ENCODE assay signal across 1 cellular context in genomic region chr14:68794856-68795601, GRCh38.
TF ChIP-seq lines count a peak whose summit lies in the region.

No MANE protein-coding gene starts in this region.

TF ChIP-seq in HepG2, 621 proteins besides CTCF, POLR2A, EP300 and RAD21 (continued from another document and continues in another):
- 0 out of 2 replicates have a peak, but pooled peaks have one; percentile 7 for TF ChIP-seq ZBTB25 (CRISPR knock-in tag; IDR thresholded peaks at IDR 0.05)
- no peak for TF ChIP-seq U2AF1 (optimal IDR thresholded peaks at IDR 0.05; ENCODE audit: low read depth, low read length)
- TF ChIP-seq RARA (CRISPR knock-in tag; IDR thresholded peaks at IDR 0.05) = no peak
- no peak for TF ChIP-seq ZNF225 (CRISPR knock-in tag; IDR thresholded peaks at IDR 0.05)
- no peak for TF ChIP-seq IRF1 (CRISPR knock-in tag; IDR thresholded peaks at IDR 0.05; ENCODE audit: low read depth)
- TF ChIP-seq MZF1 (CRISPR knock-in tag; IDR thresholded peaks at IDR 0.05; ENCODE audit: borderline replicate concordance) = no peak
- TF ChIP-seq ZNF7 (CRISPR knock-in tag; IDR thresholded peaks at IDR 0.05) = no peak
- no peak for TF ChIP-seq SMARCE1 (IDR thresholded peaks at IDR 0.05; ENCODE audit: borderline replicate concordance)
- no peak for TF ChIP-seq SRSF4 (IDR thresholded peaks at IDR 0.05; ENCODE audit: low read depth, low read length, poor library complexity, severe bottlenecking)
- 0 out of 2 replicates have a peak, but pooled peaks have one; percentile 6 for TF ChIP-seq HNF4A (CRISPR knock-in tag; IDR thresholded peaks at IDR 0.05)
- no peak for TF ChIP-seq ZNF101 (CRISPR knock-in tag; IDR thresholded peaks at IDR 0.05; ENCODE audit: borderline replicate concordance, low read depth)
- peak; percentile 52 for TF ChIP-seq POLR2G (IDR thresholded peaks at IDR 0.05; ENCODE audit: low read depth, low read length)
- TF ChIP-seq CC2D1A (CRISPR knock-in tag; IDR thresholded peaks at IDR 0.05) = no peak
- TF ChIP-seq CEBPG (CRISPR knock-in tag; IDR thresholded peaks at IDR 0.05) = no peak
- TF ChIP-seq PAF1 (CRISPR knock-in tag; IDR thresholded peaks at IDR 0.05) = no peak
- TF ChIP-seq ZNF441 (CRISPR knock-in tag; IDR thresholded peaks at IDR 0.05; ENCODE audit: borderline replicate concordance) = 0 out of 2 replicates have a peak, but pooled peaks have one; percentile 58
- no peak for TF ChIP-seq ATM (IDR thresholded peaks at IDR 0.05; ENCODE audit: borderline replicate concordance)
- no peak for TF ChIP-seq SRSF9 (IDR thresholded peaks at IDR 0.05; ENCODE audit: borderline replicate concordance, insufficient read depth, low read depth, low read length, poor library complexity, severe bottlenecking)
- peak; percentile 8; the same call in 1 of the 2 replicates for TF ChIP-seq ZSCAN9 (CRISPR knock-in tag; IDR thresholded peaks at IDR 0.05; ENCODE audit: borderline replicate concordance)
- TF ChIP-seq FOXO4 (CRISPR knock-in tag; conservative IDR thresholded peaks at IDR 0.05) = no peak
- 0 out of 2 replicates have a peak, but pooled peaks have one; percentile 14 for TF ChIP-seq ZNF558 (CRISPR knock-in tag; IDR thresholded peaks at IDR 0.05; ENCODE audit: borderline replicate concordance)
- no peak for TF ChIP-seq ZNF362 (CRISPR knock-in tag; IDR thresholded peaks at IDR 0.05; ENCODE audit: borderline replicate concordance)
- peak; percentile 16; the same call in 1 of the 2 replicates for TF ChIP-seq SIN3A (IDR thresholded peaks at IDR 0.05; ENCODE audit: borderline replicate concordance, low read depth, low read length)
- no peak for TF ChIP-seq ZEB1 (IDR thresholded peaks at IDR 0.05; ENCODE audit: insufficient replicate concordance, low read depth)
- TF ChIP-seq HINFP (CRISPR knock-in tag; IDR thresholded peaks at IDR 0.05; ENCODE audit: low read depth) = no peak
- TF ChIP-seq SSRP1 (CRISPR knock-in tag; IDR thresholded peaks at IDR 0.05) = no peak
- TF ChIP-seq ZNF839 (CRISPR knock-in tag; IDR thresholded peaks at IDR 0.05; ENCODE audit: borderline replicate concordance) = no peak
- TF ChIP-seq ZNF256 (CRISPR knock-in tag; conservative IDR thresholded peaks at IDR 0.05) = no peak
- TF ChIP-seq JDP2 (CRISPR knock-in tag; IDR thresholded peaks at IDR 0.05; ENCODE audit: borderline replicate concordance) = no peak
- no peak for TF ChIP-seq ZNF335 (CRISPR knock-in tag; IDR thresholded peaks at IDR 0.05)
- TF ChIP-seq GMEB1 (CRISPR knock-in tag; IDR thresholded peaks at IDR 0.05; ENCODE audit: borderline replicate concordance) = 0 out of 2 replicates have a peak, but pooled peaks have one; percentile 0
- no peak for TF ChIP-seq ZNF850 (CRISPR knock-in tag; conservative IDR thresholded peaks at IDR 0.05)
- no peak for TF ChIP-seq ZFP1 (CRISPR knock-in tag; IDR thresholded peaks at IDR 0.05)
- TF ChIP-seq ZNF639 (CRISPR knock-in tag; conservative IDR thresholded peaks at IDR 0.05) = no peak
- TF ChIP-seq TARDBP (CRISPR knock-in tag; IDR thresholded peaks at IDR 0.05) = no peak
- TF ChIP-seq ZNF564 (CRISPR knock-in tag; IDR thresholded peaks at IDR 0.05) = no peak
- TF ChIP-seq ZNF775 (CRISPR knock-in tag; IDR thresholded peaks at IDR 0.05; ENCODE audit: borderline replicate concordance) = no peak
- no peak for TF ChIP-seq SMAD9 (CRISPR knock-in tag; IDR thresholded peaks at IDR 0.05)
- no peak for TF ChIP-seq PHB2 (IDR thresholded peaks at IDR 0.05; ENCODE audit: partially characterized antibody)
- TF ChIP-seq BHLHE40 (IDR thresholded peaks at IDR 0.05; ENCODE audit: low read length) = no peak
- TF ChIP-seq FOXP1 (IDR thresholded peaks at IDR 0.05) = no peak
- TF ChIP-seq FOXP1 (CRISPR knock-in tag; IDR thresholded peaks at IDR 0.05) = no peak
- TF ChIP-seq ZNF776 (CRISPR knock-in tag; IDR thresholded peaks at IDR 0.05) = no peak
- no peak for TF ChIP-seq ZNF180 (CRISPR knock-in tag; IDR thresholded peaks at IDR 0.05; ENCODE audit: borderline replicate concordance, low read depth)
- no peak for TF ChIP-seq DRAP1 (CRISPR knock-in tag; IDR thresholded peaks at IDR 0.05)
- TF ChIP-seq ZSCAN25 (CRISPR knock-in tag; IDR thresholded peaks at IDR 0.05) = no peak
- no peak for TF ChIP-seq SOX6 (IDR thresholded peaks at IDR 0.05)
- TF ChIP-seq SOX6 (CRISPR knock-in tag; IDR thresholded peaks at IDR 0.05) = no peak
- no peak for TF ChIP-seq FOXP4 (CRISPR knock-in tag; IDR thresholded peaks at IDR 0.05)
- no peak for TF ChIP-seq ZZZ3 (CRISPR knock-in tag; IDR thresholded peaks at IDR 0.05; ENCODE audit: borderline replicate concordance)
- no peak for TF ChIP-seq NFYB (CRISPR knock-in tag; IDR thresholded peaks at IDR 0.05)
- 0 out of 2 replicates have a peak, but pooled peaks have one; percentile 57 for TF ChIP-seq ZNF20 (CRISPR knock-in tag; IDR thresholded peaks at IDR 0.05)
- no peak for TF ChIP-seq ESRRA (CRISPR knock-in tag; IDR thresholded peaks at IDR 0.05; ENCODE audit: low read depth)
- TF ChIP-seq ZNF17 (CRISPR knock-in tag; IDR thresholded peaks at IDR 0.05) = no peak
- no peak for TF ChIP-seq GLMP (CRISPR knock-in tag; IDR thresholded peaks at IDR 0.05; ENCODE audit: borderline replicate concordance)
- TF ChIP-seq TEAD2 (CRISPR knock-in tag; IDR thresholded peaks at IDR 0.05) = no peak
- no peak for TF ChIP-seq MED13 (CRISPR knock-in tag; IDR thresholded peaks at IDR 0.05)
- TF ChIP-seq KMT2B (CRISPR knock-in tag; IDR thresholded peaks at IDR 0.05) = no peak
- TF ChIP-seq TOPORS (CRISPR knock-in tag; IDR thresholded peaks at IDR 0.05) = no peak
- peak; percentile 18; the same call in 1 of the 2 replicates for TF ChIP-seq MAZ (IDR thresholded peaks at IDR 0.05; ENCODE audit: borderline replicate concordance, low read depth, low read length)
- TF ChIP-seq MAZ (CRISPR knock-in tag; IDR thresholded peaks at IDR 0.05; ENCODE audit: low read depth) = no peak
- 0 out of 2 replicates have a peak, but pooled peaks have one; percentile 0 for TF ChIP-seq TAF1 (CRISPR knock-in tag; IDR thresholded peaks at IDR 0.05)
- TF ChIP-seq ZNF124 (CRISPR knock-in tag; IDR thresholded peaks at IDR 0.05) = no peak
- no peak for TF ChIP-seq ZNF224 (CRISPR knock-in tag; IDR thresholded peaks at IDR 0.05)
- no peak for TF ChIP-seq ZNF724P (CRISPR knock-in tag; IDR thresholded peaks at IDR 0.05; ENCODE audit: borderline replicate concordance)
- no peak for TF ChIP-seq ZNF83 (CRISPR knock-in tag; IDR thresholded peaks at IDR 0.05; ENCODE audit: borderline replicate concordance)
- no peak for TF ChIP-seq DMAP1 (CRISPR knock-in tag; IDR thresholded peaks at IDR 0.05)
- no peak for TF ChIP-seq KLF6 (CRISPR knock-in tag; IDR thresholded peaks at IDR 0.05)
